In genomic region chr1:107145637-107146036, GRCh38 we compare ENCODE assay signal across 17 cellular contexts. TPM values are rescaled to one million over a fixed set of nuclear protein-coding genes. Genes with fewer than 3 reads are reported as not detected.
DNase-seq lines count a peak whose midpoint lies in the region; ATAC-seq, FAIRE-seq and TF ChIP-seq lines count a peak whose summit lies in the region.
"Had no signal": no experiment of that assay in that cellular context is flagged by ENCODE, and none has a peak within 500 bp of the region (broad histone marks: within the 10 kb centered on the region; RNA-seq: fewer than 3 reads in every experiment).

No MANE protein-coding gene starts in this region.

- peaks cover 11% of the 10 kb centered on the region for H3K27me3 Mint-ChIP-seq in nephron (ENCODE audit: low read depth)
- H3K27me3 Mint-ChIP-seq: IgD-negative memory B cell had no signal

- TF ChIP-seq POLR2A in A549 (IDR thresholded peaks at IDR 0.05; ENCODE audit: low read length): no peak
- no peak for TF ChIP-seq POLR2A in erythroblast (IDR thresholded peaks at IDR 0.05; ENCODE audit: low read length)

- H3K4me1 Mint-ChIP-seq in nephron: peaks cover 26% of the 10 kb centered on the region

- no peaks in the 10 kb centered on the region for H3K9me3 ChIP-seq in A549
- H3K9me3 ChIP-seq: HAP-1 had no signal

- H3K27ac Mint-ChIP-seq in nephron: no peak overlapping the region
- H3K27ac Mint-ChIP-seq: B cell; CD4-positive, alpha-beta T cell; IgD-negative memory B cell had no signal

- H3K4me2 ChIP-seq in A549: no peak overlapping the region

- H3K27ac ChIP-seq in A549: no peak overlapping the region

- FAIRE-seq in A549 (lab: Jason Lieb, UNC): no peak
- FAIRE-seq: GM12891, H1 had no signal

- TF ChIP-seq CTCF in A549 (IDR thresholded peaks at IDR 0.05) (no peak), nephron (IDR thresholded peaks at IDR 0.05; ENCODE audit: unreplicated experiment in 3 of 3) (no peak)

- H3K9me3 Mint-ChIP-seq in nephron: no peaks in the 10 kb centered on the region
- H3K9me3 Mint-ChIP-seq: CD4-positive, alpha-beta T cell; IgD-negative memory B cell had no signal

- CTCF ChIA-PET in A549 (lab: Yijun Ruan, JAX): interaction anchor here (0.6 kb wide), 1 partner anchor 328 kb away, joined by 3 read pairs; no protein-coding TSS in a partner anchor

- TF ChIP-seq EP300 in A549 (IDR thresholded peaks at IDR 0.05): no peak

- H3K36me3 Mint-ChIP-seq in nephron (ENCODE audit: low read depth): peaks cover 3% of the 10 kb centered on the region

- no peak for DNase-seq in A549 (ENCODE audit: low read depth in 1 of 2, low spot score in 1 of 2)
- peak; percentile 6 for DNase-seq in NCI-H1694 (lab: John Stamatoyannopoulos, UW)
- peak; percentile 95 for DNase-seq in NCI-H446 treated with DMSO at 0.1 percent for 48 hours (lab: John Stamatoyannopoulos, UW)
- DNase-seq in erythroblast (lab: John Stamatoyannopoulos, UW): no peak
- no peak for DNase-seq in medulla oblongata (ENCODE audit: extremely low spot score)
- DNase-seq: 8988T; C1 segment of cervical spinal cord; Calu3; CD4-positive, alpha-beta T cell; DMS 273 treated with DMSO at 0.1 percent for 48 hours had no signal

- peak overlapping the region in 2 of 3 experiments; percentile 9 to 35 for H3K4me3 Mint-ChIP-seq in nephron
- H3K4me3 Mint-ChIP-seq: B cell; CD4-positive, alpha-beta T cell; IgD-negative memory B cell had no signal

- H3K4me3 ChIP-seq in A549: no peak overlapping the region
- H3K4me3 ChIP-seq: HAP-1 had no signal

- WGBS in A549 (ENCODE audit: missing lambda C conversion rate): 0% methylated on average over 3 of the region's 3 CpGs

- ATAC-seq in A549 (no peak), GM21423 (IDR thresholded peaks at IDR 0.05; ENCODE audit: unreplicated experiment) (no peak)

- POLR2A ChIA-PET in A549 (lab: Yijun Ruan, JAX): no interaction called here

- peaks cover 3% of the 10 kb centered on the region; the same call in 1 of the 3 replicates for H3K4me1 ChIP-seq in A549
- H3K4me1 ChIP-seq: HAP-1 had no signal

- no peak for TF ChIP-seq RAD21 in A549 (conservative IDR thresholded peaks at IDR 0.05 in 1 of 2, IDR thresholded peaks at IDR 0.05 in 1 of 2)

TF ChIP-seq in A549, 52 proteins besides CTCF, POLR2A, EP300 and RAD21:
- no peak for TF ChIP-seq HDAC2 (IDR thresholded peaks at IDR 0.05)
- no peak for TF ChIP-seq TP53 (CRISPR knock-in tag; IDR thresholded peaks at IDR 0.05)
- TF ChIP-seq RNF2 (IDR thresholded peaks at IDR 0.05; ENCODE audit: borderline replicate concordance, low read depth): peak; percentile 90
- peak; percentile 90 for TF ChIP-seq CBX8 (IDR thresholded peaks at IDR 0.05)
- no peak for TF ChIP-seq CHD4 (IDR thresholded peaks at IDR 0.05; ENCODE audit: borderline replicate concordance)

RNA-seq across cellular contexts. Expression of gene NTNG1, which starts 4.8 kb away (rescaled TPM):
- polyA plus RNA-seq in A549 (2011; rRNA removed) (not detected in 2 replicates), A549 (2017; fragmentation: RNase III; extraction: RNeasy Plus Mini Kit Qiagen cat#74134 plus additional on column Dnase treatment) (not detected in 3 replicates)
- not detected in 2 replicates for polyA plus RNA-seq in A549 (2012; cell fraction: cytosol; rRNA removed)
- polyA plus RNA-seq in A549 (2012; cell fraction: nucleus; rRNA removed): not detected in 2 replicates
- polyA minus RNA-seq in A549 (2011; rRNA and poly(A)+ RNA removed): not detected in 2 replicates

Comparison
In these comparisons a context has a peak if more than half of its experiments do, and no peak if none do; other contexts are left out.
1. DNase-seq: peak in NCI-H1694 (single experiment) and NCI-H446 treated with DMSO at 0.1 percent for 48 hours (single experiment); none in A549 (0 of 2), erythroblast (0 of 2) and medulla oblongata (single experiment).